Comparison of ENCODE assay signal across 8 cellular contexts in genomic region chr1:43991200-43991475, GRCh38. TPM values are rescaled to one million over a fixed set of nuclear protein-coding genes. Genes with fewer than 3 reads are reported as not detected.
DNase-seq lines count a peak whose midpoint lies in the region; ATAC-seq and TF ChIP-seq lines count a peak whose summit lies in the region.

No MANE protein-coding gene starts in this region.

- H3K9ac ChIP-seq in HCT116 (ENCODE audit: low read length) = peak overlapping the region; percentile 80

- H3K4me3 ChIP-seq in HCT116 (replicated peaks in 1 of 2; ENCODE audit: low read depth in 1 of 2, low read length in 2 of 2) (peak overlapping the region; percentile 63 to 72), iPS-11a (ENCODE audit: low read depth, low read length) (peak overlapping the region; percentile 58)

- peak overlapping the region; percentile 88 for H3K27ac Mint-ChIP-seq in activated B cell treated with CpG ODN at 0.5 μM for 24 hours
- peak overlapping the region; percentile 73 for H3K27ac Mint-ChIP-seq in stimulated activated memory B cell treated with anti-CD40 and anti-IgM and Interleukin-4, amounts not matched to agents 10 μg/mL and 1 μg/mL and 100 μg/mL, for 72 hours

- TF ChIP-seq CTCF in HCT116 (IDR thresholded peaks at IDR 0.05 in 2 of 3, conservative IDR thresholded peaks at IDR 0.05 in 1 of 3; ENCODE audit: borderline replicate concordance in 1 of 3, insufficient read depth in 1 of 3, low read depth in 2 of 3, low read length in 2 of 3) (no peak), activated B cell treated with CpG ODN at 0.5 μM for 24 hours (IDR thresholded peaks at IDR 0.05) (no peak)

- no peak for TF ChIP-seq POLR2A in HCT116 (IDR thresholded peaks at IDR 0.05; ENCODE audit: borderline replicate concordance, extremely low read depth, insufficient read depth, insufficient read length)

- H3K36me3 Mint-ChIP-seq in activated B cell treated with CpG ODN at 0.5 μM for 24 hours (ENCODE audit: low read depth) = peaks cover 2% of the 10 kb centered on the region
- H3K36me3 Mint-ChIP-seq in stimulated activated memory B cell treated with anti-CD40 and anti-IgM and Interleukin-4, amounts not matched to agents 10 μg/mL and 1 μg/mL and 100 μg/mL, for 72 hours = no peaks in the 10 kb centered on the region

- peak overlapping the region; percentile 82 for H3K27ac ChIP-seq in HCT116 (ENCODE audit: low read depth, low read length)

- no peaks in the 10 kb centered on the region for H3K9me2 ChIP-seq in HCT116 (ENCODE audit: insufficient read depth)

- no peaks in the 10 kb centered on the region for H4K20me1 ChIP-seq in HCT116 (ENCODE audit: insufficient read depth)

- H3K9me3 ChIP-seq in HCT116 (ENCODE audit: control insufficient read depth in 1 of 2, insufficient read depth in 1 of 2, low read depth in 1 of 2, low read length in 2 of 2) = no peaks in the 10 kb centered on the region

- ATAC-seq in HCT116 = peak; percentile 34; the same call in 1 of the 2 replicates
- peak; percentile 5 for ATAC-seq in activated B cell treated with CpG ODN at 0.5 μM for 24 hours (ENCODE audit: low read depth)
- ATAC-seq in stimulated activated memory B cell treated with anti-CD40 and anti-IgM and Interleukin-4, amounts not matched to agents 10 μg/mL and 1 μg/mL and 100 μg/mL, for 72 hours = no peak

- peaks cover 36% of the 10 kb centered on the region for H3K4me1 Mint-ChIP-seq in activated B cell treated with CpG ODN at 0.5 μM for 24 hours
- peaks cover 41% of the 10 kb centered on the region for H3K4me1 Mint-ChIP-seq in stimulated activated memory B cell treated with anti-CD40 and anti-IgM and Interleukin-4, amounts not matched to agents 10 μg/mL and 1 μg/mL and 100 μg/mL, for 72 hours

- DNase-seq in HCT116 (ENCODE audit: low read depth, low spot score) = no peak
- DNase-seq in activated B cell treated with CpG ODN at 0.5 μM for 24 hours = no peak
- DNase-seq in middle frontal gyrus (ENCODE audit: extremely low spot score, low spot score) = no peak
- no peak for DNase-seq in NCI-H2227 treated with DMSO at 0.1 percent for 48 hours (lab: John Stamatoyannopoulos, UW)
- DNase-seq in NCI-H1048 (lab: John Stamatoyannopoulos, UW) = no peak
- DNase-seq in NCI-H748 (lab: John Stamatoyannopoulos, UW; ENCODE audit: unreplicated experiment) = no peak

- peak overlapping the region; percentile 91 for H3K4me2 ChIP-seq in HCT116 (ENCODE audit: low read length)

- TF ChIP-seq RAD21 in HCT116 (IDR thresholded peaks at IDR 0.05; ENCODE audit: low read depth) = no peak

- H3K4me1 ChIP-seq in HCT116 (ENCODE audit: control insufficient read depth in 1 of 2, insufficient read depth in 2 of 2, low read length in 2 of 2) = peaks cover 10 to 39% of the 10 kb centered on the region in 2 experiments

- peaks cover 0 to 14% of the 10 kb centered on the region in 2 experiments; a peak in 2 of 4 replicates for H3K36me3 ChIP-seq in HCT116 (ENCODE audit: control insufficient read depth in 1 of 2, insufficient read depth in 2 of 2, low read length in 2 of 2)

- H2AFZ ChIP-seq in HCT116 (ENCODE audit: low read depth, low read length, poor library complexity, severe bottlenecking) = peak overlapping the region; percentile 65

- RAD21 ChIA-PET in HCT116 (lab: Charles Lee; ENCODE audit: low non-redundant PET in 1 of 2, low total read pairs in 2 of 2, uncharacterized antibody in 2 of 2, unreplicated experiment in 2 of 2) = interaction anchor here in 1 of 2 experiments (1.1 kb wide), 1 partner anchor 21 kb away, joined by 3 read pairs; the partner anchor contains the start of gene DPH2

- POLR2A ChIA-PET in HCT116 (lab: Charles Lee) (no interaction called here), activated B cell treated with CpG ODN at 0.5 μM for 24 hours (lab: Charles Lee) (interaction anchor here (2.7 kb wide), 1 partner anchor 16 kb away, joined by 23 read pairs; the partner anchor contains the start of gene ATP6V0B)

- CTCF ChIA-PET in HCT116 (lab: Charles Lee) (interaction anchor here (1.4 kb wide), 1 partner anchor 46 kb away, joined by 4 read pairs; no protein-coding TSS in a partner anchor), activated B cell treated with CpG ODN at 0.5 μM for 24 hours (lab: Charles Lee) (interaction anchor here (1.6 to 2.8 kb wide), 2 partner anchors 14 to 21 kb away, joined by 3 to 17 read pairs; partner anchors contain the start of gene DPH2)

- H3K4me3 Mint-ChIP-seq in activated B cell treated with CpG ODN at 0.5 μM for 24 hours = peak overlapping the region; percentile 96
- peak overlapping the region; percentile 97 for H3K4me3 Mint-ChIP-seq in stimulated activated memory B cell treated with anti-CD40 and anti-IgM and Interleukin-4, amounts not matched to agents 10 μg/mL and 1 μg/mL and 100 μg/mL, for 72 hours

- no TSS peak for BruUV-seq in HCT116 (replicated peaks; lab: Mats Ljungman, UMichigan)

- H3K9me3 Mint-ChIP-seq in activated B cell treated with CpG ODN at 0.5 μM for 24 hours = no peaks in the 10 kb centered on the region
- H3K9me3 Mint-ChIP-seq in stimulated activated memory B cell treated with anti-CD40 and anti-IgM and Interleukin-4, amounts not matched to agents 10 μg/mL and 1 μg/mL and 100 μg/mL, for 72 hours = no peaks in the 10 kb centered on the region

- H3K27me3 ChIP-seq in HCT116 (ENCODE audit: insufficient read depth, low read length) = no peaks in the 10 kb centered on the region

- H3K79me2 ChIP-seq in HCT116 (ENCODE audit: insufficient read depth, low read length) = no peaks in the 10 kb centered on the region

- intact Hi-C loops in HCT116 (cut with micrococcal nuclease) = no loop called here
- intact Hi-C loops in activated B cell treated with CpG ODN at 0.5 μM for 24 hours (cut with micrococcal nuclease) = loop anchor here (1.0 to 10.0 kb wide), 5 partner anchors 8 to 644 kb away; partner anchors contain the start of genes ATP6V0B and IPO13

- H3K27me3 Mint-ChIP-seq in activated B cell treated with CpG ODN at 0.5 μM for 24 hours = no peaks in the 10 kb centered on the region
- no peaks in the 10 kb centered on the region for H3K27me3 Mint-ChIP-seq in stimulated activated memory B cell treated with anti-CD40 and anti-IgM and Interleukin-4, amounts not matched to agents 10 μg/mL and 1 μg/mL and 100 μg/mL, for 72 hours

TF ChIP-seq in HCT116, 20 proteins besides CTCF, POLR2A, EP300 and RAD21:
- TF ChIP-seq SRF (IDR thresholded peaks at IDR 0.05; ENCODE audit: low read depth) (no peak), CEBPB (IDR thresholded peaks at IDR 0.05; ENCODE audit: low read depth) (no peak)
TF ChIP-seq in HCT116: peak in this region for 0.

RNA-seq across cellular contexts. Expression of gene CCDC24, which starts 0.3 kb away (rescaled TPM):
- 23.3 TPM for total RNA-seq in HCT116 (2021; ENCODE audit: unreplicated experiment)
- polyA plus RNA-seq in HCT116 (2012) = 20.0 and 20.7 TPM in 2 replicates
- total RNA-seq in activated B cell treated with CpG ODN at 0.5 μM for 24 hours = 8.1 and 15.1 TPM in 2 replicates

RNA-seq across cellular contexts. Expression of gene B4GALT2, which starts 12.1 kb away (rescaled TPM):
- total RNA-seq in HCT116 (2021; ENCODE audit: unreplicated experiment) = 76.8 TPM
- 63.9 and 73.1 TPM in 2 replicates for polyA plus RNA-seq in HCT116 (2012)
- total RNA-seq in activated B cell treated with CpG ODN at 0.5 μM for 24 hours = 8.1 and 8.3 TPM in 2 replicates

RNA-seq across cellular contexts. Expression of gene ATP6V0B, which starts 16.4 kb away (rescaled TPM):
- total RNA-seq in HCT116 (2021; ENCODE audit: unreplicated experiment) (122 TPM), activated B cell treated with CpG ODN at 0.5 μM for 24 hours (75.5 and 80.9 TPM in 2 replicates)
- polyA plus RNA-seq in HCT116 (2012) = 142 and 154 TPM in 2 replicates

RNA-seq across cellular contexts. Expression of gene DPH2, which starts 21.3 kb away (rescaled TPM):
- total RNA-seq in HCT116 (2021; ENCODE audit: unreplicated experiment) = 53.2 TPM
- polyA plus RNA-seq in HCT116 (2012) = 31.5 and 32.2 TPM in 2 replicates
- 47.3 and 51.6 TPM in 2 replicates for total RNA-seq in activated B cell treated with CpG ODN at 0.5 μM for 24 hours

RNA-seq across cellular contexts. Expression of gene SLC6A9, which starts 40.1 kb away (rescaled TPM):
- total RNA-seq in HCT116 (2021; ENCODE audit: unreplicated experiment) (12.8 TPM), activated B cell treated with CpG ODN at 0.5 μM for 24 hours (10.3 and 10.4 TPM in 2 replicates)
- polyA plus RNA-seq in HCT116 (2012) = 16.5 and 19.8 TPM in 2 replicates
